Comparison of ENCODE assay signal across 9 cellular contexts in genomic region chr3:194536883-194537637, GRCh38. TPM values are rescaled to one million over a fixed set of nuclear protein-coding genes. Genes with fewer than 3 reads are reported as not detected.
A peak's percentile ranks its signal among the peaks of the same experiment; 100 is the strongest.
DNase-seq lines count a peak whose midpoint lies in the region; ATAC-seq and TF ChIP-seq lines count a peak whose summit lies in the region.
"Had no signal": no experiment of that assay in that cellular context is flagged by ENCODE, and none has a peak within 500 bp of the region (broad histone marks: within the 10 kb centered on the region; RNA-seq: fewer than 3 reads in every experiment).

No MANE protein-coding gene starts in this region.

- H3K36me3 ChIP-seq in mammary epithelial cell (ENCODE audit: insufficient read depth, low read length) = no peaks in the 10 kb centered on the region
- no peaks in the 10 kb centered on the region for H3K36me3 ChIP-seq in muscle layer of colon (ENCODE audit: insufficient read depth, low read length)

- no peak overlapping the region for H3K4me3 ChIP-seq in mammary epithelial cell (replicated peaks in 1 of 3; ENCODE audit: insufficient read depth in 1 of 3, low read depth in 2 of 3, low read length in 3 of 3)
- H3K4me3 ChIP-seq in muscle layer of colon (ENCODE audit: low read depth in 1 of 2, low read length in 2 of 2) = no peak overlapping the region

- H2AFZ ChIP-seq in mammary epithelial cell (ENCODE audit: low read depth, low read length) = peak overlapping the region; percentile 12

- intact Hi-C loops in mammary epithelial cell (cut with micrococcal nuclease) = no loop called here

- no peak for ATAC-seq in stimulated activated naive CD8-positive, alpha-beta T cell treated with anti-CD3 and anti-CD28 coated beads, Interleukin-15, Interleukin-2, amounts not matched to agents 100 U/mL and 50 U/mL, for 24 hours

- H3K27me3 ChIP-seq in mammary epithelial cell (ENCODE audit: insufficient read depth, low read length) = no peaks in the 10 kb centered on the region
- no peaks in the 10 kb centered on the region for H3K27me3 ChIP-seq in muscle layer of colon (ENCODE audit: control insufficient read depth in 1 of 2, insufficient read depth in 2 of 2, low read length in 2 of 2)

- H3K4me2 ChIP-seq in mammary epithelial cell (ENCODE audit: insufficient read depth, low read depth, low read length) = no peak overlapping the region

- H3K9me3 ChIP-seq in mammary epithelial cell (replicated peaks; ENCODE audit: insufficient read depth, low read length) (peaks cover 6% of the 10 kb centered on the region), muscle layer of colon (ENCODE audit: low read length) (no peaks in the 10 kb centered on the region)

- CTCF ChIA-PET in mammary epithelial cell (lab: Charles Lee; ENCODE audit: low non-redundant PET) = no interaction called here

- TF ChIP-seq CTCF in mammary epithelial cell (conservative IDR thresholded peaks at IDR 0.05 in 1 of 2, IDR thresholded peaks at IDR 0.05 in 1 of 2; ENCODE audit: extremely low read depth in 1 of 2, insufficient read depth in 1 of 2, low read depth in 1 of 2, low read length in 2 of 2) = no peak

- no peaks in the 10 kb centered on the region for H4K20me1 ChIP-seq in mammary epithelial cell (ENCODE audit: insufficient read depth, low read length)

- H3K4me1 ChIP-seq in mammary epithelial cell (ENCODE audit: insufficient read depth, low read length) = peaks cover 13% of the 10 kb centered on the region
- peaks cover 12% of the 10 kb centered on the region for H3K4me1 ChIP-seq in muscle layer of colon (ENCODE audit: insufficient read depth, low read length)

- dilution Hi-C loops in mammary epithelial cell (cut with HindIII; ENCODE audit: low sequenced_read_pairs) = no loop called here

- DNase-seq in Caki2 (ENCODE audit: low read depth) (peak; percentile 58), NCI-H1436 treated with DMSO at 0.1 percent for 48 hours (lab: John Stamatoyannopoulos, UW) (peak; percentile 11), mammary epithelial cell (peak; percentile 44), NCI-H1930 (lab: John Stamatoyannopoulos, UW) (no peak), T-helper 1 cell (no peak)
- no peak for DNase-seq in activated naive CD4-positive, alpha-beta T cell (lab: John Stamatoyannopoulos, UW)
- no peak for DNase-seq in stimulated activated naive CD8-positive, alpha-beta T cell treated with anti-CD3 and anti-CD28 coated beads, Interleukin-15, Interleukin-2, amounts not matched to agents 100 U/mL and 50 U/mL, for 24 hours
- DNase-seq: T-helper 2 cell had no signal

- BruUV-seq in mammary epithelial cell (replicated peaks; lab: Mats Ljungman, UMichigan) = no TSS peak

- H3K9ac ChIP-seq in mammary epithelial cell (ENCODE audit: insufficient read depth, low read length) = no peak overlapping the region
- H3K9ac ChIP-seq in muscle layer of colon (ENCODE audit: low read length) = no peak overlapping the region

- 57% methylated on average over 2 of the region's 2 CpGs for WGBS in mammary epithelial cell (ENCODE audit: low coverage, missing lambda C conversion rate)

- H3K79me2 ChIP-seq in mammary epithelial cell (ENCODE audit: insufficient read depth, low read length) = no peaks in the 10 kb centered on the region

- in situ Hi-C loops in Caki2 (cut with HindIII; ENCODE audit: low pct_unique_long_range_greater_than_20kb, low sequenced_read_pairs) = no loop called here
- in situ Hi-C loops in mammary epithelial cell (cut with MboI; ENCODE audit: low sequenced_read_pairs in 2 of 2) = no loop called here

- H3K27ac ChIP-seq in mammary epithelial cell (ENCODE audit: insufficient read depth, low read depth, low read length) = no peak overlapping the region
- H3K27ac ChIP-seq in muscle layer of colon (ENCODE audit: low read depth, low read length) = peak overlapping the region; percentile 52

RNA-seq across cellular contexts. Expression of gene ATP13A3, which starts 50.3 kb away (rescaled TPM):
- 47.7 and 91.8 TPM in 2 replicates for total RNA-seq in Caki2 (2014; rRNA removed; shearing (Covaris generic); ENCODE audit: low replicate concordance)
- 100 to 1,000 TPM; 151 to 226 TPM for total RNA-seq in mammary epithelial cell
- 65.5 TPM for polyA plus RNA-seq in mammary epithelial cell
- polyA minus RNA-seq in mammary epithelial cell = 76.2 TPM

Comparison
In these comparisons a context has a peak if more than half of its experiments do, and no peak if none do; other contexts are left out.
1. DNase-seq: peak in Caki2 (single experiment), NCI-H1436 treated with DMSO at 0.1 percent for 48 hours (single experiment) and mammary epithelial cell (single experiment); none in activated naive CD4-positive, alpha-beta T cell (0 of 4), NCI-H1930 (0 of 2), T-helper 1 cell (0 of 5) and stimulated activated naive CD8-positive, alpha-beta T cell treated with anti-CD3 and anti-CD28 coated beads, Interleukin-15, Interleukin-2, amounts not matched to agents 100 U/mL and 50 U/mL, for 24 hours (single experiment).